In genomic region chr3:124635169-124635539, GRCh38 we compare ENCODE assay signal across 1 cellular context.
A peak's percentile ranks its signal among the peaks of the same experiment; 100 is the strongest.
TF ChIP-seq lines count a peak whose summit lies in the region.

No MANE protein-coding gene starts in this region.

TF ChIP-seq in HepG2, 621 proteins besides CTCF, POLR2A, EP300 and RAD21 (continued from another document and continues in another):
- no peak for TF ChIP-seq ZNF280D (CRISPR knock-in tag; IDR thresholded peaks at IDR 0.05)
- TF ChIP-seq ARID5B (CRISPR knock-in tag; IDR thresholded peaks at IDR 0.05) = peak; percentile 92
- TF ChIP-seq THAP11 (CRISPR knock-in tag; IDR thresholded peaks at IDR 0.05) = peak; percentile 64
- TF ChIP-seq ZNF749 (CRISPR knock-in tag; IDR thresholded peaks at IDR 0.05; ENCODE audit: borderline replicate concordance) = no peak
- no peak for TF ChIP-seq ZNF775 (CRISPR knock-in tag; IDR thresholded peaks at IDR 0.05; ENCODE audit: borderline replicate concordance)
- peak; percentile 28 for TF ChIP-seq POLR2G (IDR thresholded peaks at IDR 0.05; ENCODE audit: low read depth, low read length)
- no peak for TF ChIP-seq DNMT3B (CRISPR knock-in tag; conservative IDR thresholded peaks at IDR 0.05)
- no peak for TF ChIP-seq ZNF30 (CRISPR knock-in tag; IDR thresholded peaks at IDR 0.05)
- TF ChIP-seq SMYD3 (CRISPR knock-in tag; IDR thresholded peaks at IDR 0.05) = no peak
- TF ChIP-seq ZNF331 (CRISPR knock-in tag; IDR thresholded peaks at IDR 0.05) = peak; percentile 65; the same call in 1 of the 2 replicates
- TF ChIP-seq ZC3H13 (CRISPR knock-in tag; IDR thresholded peaks at IDR 0.05) = no peak
- TF ChIP-seq ZBTB7B (CRISPR knock-in tag; IDR thresholded peaks at IDR 0.05) = peak; percentile 64; the same call in 1 of the 2 replicates
- TF ChIP-seq JUND (CRISPR knock-in tag; IDR thresholded peaks at IDR 0.05) = peak; percentile 65; the same call in 1 of the 2 replicates
- TF ChIP-seq NR2F1 (CRISPR knock-in tag; IDR thresholded peaks at IDR 0.05) = peak; percentile 77 to 82
- TF ChIP-seq ZNF549 (CRISPR knock-in tag; IDR thresholded peaks at IDR 0.05) = no peak
- TF ChIP-seq RELA (CRISPR knock-in tag; IDR thresholded peaks at IDR 0.05) = no peak
- TF ChIP-seq HOXA3 (CRISPR knock-in tag; IDR thresholded peaks at IDR 0.05) = peak; percentile 29; the same call in 1 of the 2 replicates
- peak; percentile 80 for TF ChIP-seq PITX1 (CRISPR knock-in tag; IDR thresholded peaks at IDR 0.05)
- no peak for TF ChIP-seq GZF1 (CRISPR knock-in tag; IDR thresholded peaks at IDR 0.05)
- no peak for TF ChIP-seq KLF13 (CRISPR knock-in tag; IDR thresholded peaks at IDR 0.05)
- peak; percentile 92 for TF ChIP-seq SOX5 (CRISPR knock-in tag; IDR thresholded peaks at IDR 0.05; ENCODE audit: borderline replicate concordance)
- no peak for TF ChIP-seq POLR2AphosphoS2 (IDR thresholded peaks at IDR 0.05; ENCODE audit: low read depth, low read length)
- TF ChIP-seq SMAD3 (CRISPR knock-in tag; IDR thresholded peaks at IDR 0.05) = peak; percentile 83; the same call in 1 of the 2 replicates
- TF ChIP-seq KLF12 (CRISPR knock-in tag; IDR thresholded peaks at IDR 0.05; ENCODE audit: borderline replicate concordance) = no peak
- no peak for TF ChIP-seq SATB2 (CRISPR knock-in tag; IDR thresholded peaks at IDR 0.05)
- no peak for TF ChIP-seq SNAI1 (CRISPR knock-in tag; IDR thresholded peaks at IDR 0.05; ENCODE audit: borderline replicate concordance)
- TF ChIP-seq MNT (IDR thresholded peaks at IDR 0.05) = no peak
- TF ChIP-seq NCOA2 (CRISPR knock-in tag; IDR thresholded peaks at IDR 0.05) = peak; percentile 91
- no peak for TF ChIP-seq MTA1 (CRISPR knock-in tag; IDR thresholded peaks at IDR 0.05; ENCODE audit: borderline replicate concordance)
- TF ChIP-seq DNMT1 (CRISPR knock-in tag; IDR thresholded peaks at IDR 0.05) = no peak
- TF ChIP-seq PCBP1 (IDR thresholded peaks at IDR 0.05; ENCODE audit: borderline replicate concordance, low read depth, low read length) = no peak
- TF ChIP-seq GRHL1 (CRISPR knock-in tag; conservative IDR thresholded peaks at IDR 0.05) = no peak
- TF ChIP-seq SMARCC2 (IDR thresholded peaks at IDR 0.05) = no peak
- TF ChIP-seq KDM6A (CRISPR knock-in tag; IDR thresholded peaks at IDR 0.05; ENCODE audit: low read depth) = peak; percentile 96
- TF ChIP-seq RXRB (CRISPR knock-in tag; IDR thresholded peaks at IDR 0.05; ENCODE audit: borderline replicate concordance) = peak; percentile 92
- TF ChIP-seq HOXD1 (CRISPR knock-in tag; IDR thresholded peaks at IDR 0.05) = no peak
- no peak for TF ChIP-seq ZNF589 (CRISPR knock-in tag; conservative IDR thresholded peaks at IDR 0.05)
- TF ChIP-seq RERE (CRISPR knock-in tag; IDR thresholded peaks at IDR 0.05; ENCODE audit: low read depth) = peak; percentile 65; the same call in 1 of the 2 replicates
- TF ChIP-seq FOXO1 (CRISPR knock-in tag; IDR thresholded peaks at IDR 0.05) = peak; percentile 90
- no peak for TF ChIP-seq IRF9 (CRISPR knock-in tag; IDR thresholded peaks at IDR 0.05; ENCODE audit: borderline replicate concordance)
- TF ChIP-seq TCF12 (IDR thresholded peaks at IDR 0.05) = no peak
- TF ChIP-seq TCF12 (CRISPR knock-in tag; IDR thresholded peaks at IDR 0.05) = no peak
- TF ChIP-seq PATZ1 (CRISPR knock-in tag; IDR thresholded peaks at IDR 0.05) = peak; percentile 80
- TF ChIP-seq ZNF556 (CRISPR knock-in tag; IDR thresholded peaks at IDR 0.05; ENCODE audit: borderline replicate concordance) = no peak; the same call in 1 of the 2 replicates
- TF ChIP-seq SP5 (CRISPR knock-in tag; IDR thresholded peaks at IDR 0.05; ENCODE audit: borderline replicate concordance, low read depth) = 0 out of 2 replicates have a peak, but pooled peaks have one; percentile 34
- peak; percentile 80 for TF ChIP-seq CREM (IDR thresholded peaks at IDR 0.05)
- TF ChIP-seq CREM (CRISPR knock-in tag; IDR thresholded peaks at IDR 0.05) = no peak
- no peak; the same call in 1 of the 2 replicates for TF ChIP-seq MYPOP (CRISPR knock-in tag; IDR thresholded peaks at IDR 0.05)
- TF ChIP-seq JDP2 (CRISPR knock-in tag; IDR thresholded peaks at IDR 0.05; ENCODE audit: borderline replicate concordance) = no peak
